9 cellular contexts compared by ENCODE assay signal in genomic region chrX:12988797-12989196, GRCh38. TPM values are rescaled to one million over a fixed set of nuclear protein-coding genes. Genes with fewer than 3 reads are reported as not detected.
A peak's percentile ranks its signal among the peaks of the same experiment; 100 is the strongest.
DNase-seq lines count a peak whose midpoint lies in the region; ATAC-seq, FAIRE-seq and TF ChIP-seq lines count a peak whose summit lies in the region.
"Had no signal": no experiment of that assay in that cellular context is flagged by ENCODE, and none has a peak within 500 bp of the region (broad histone marks: within the 10 kb centered on the region; RNA-seq: fewer than 3 reads in every experiment).

No MANE protein-coding gene starts in this region.

- no peaks in the 10 kb centered on the region for H3K9me2 ChIP-seq in HCT116 (ENCODE audit: insufficient read depth)

- WGBS in small intestine, 3 donors = 24 to 61% (median 47%) methylated on average over 7 of the region's 7 CpGs

- no peak for FAIRE-seq in small intestine (lab: Jason Lieb, UNC)
- FAIRE-seq: H54 had no signal

- DNase-seq in HCT116 (ENCODE audit: low read depth, low spot score) (peak; percentile 60), RKO (ENCODE audit: low spot score) (peak; percentile 46), fibroblast of mammary gland (ENCODE audit: low read depth) (peak; percentile 63), small intestine (peak; percentile 71)
- DNase-seq in activated naive CD4-positive, alpha-beta T cell treated with anti-CD3 and anti-CD28 coated beads, Interleukin-2, amount 50 U/mL, for 16 hours = no peak

- H3K79me2 ChIP-seq in HCT116 (ENCODE audit: insufficient read depth, low read length) = no peaks in the 10 kb centered on the region

- H4K20me1 ChIP-seq in HCT116 (ENCODE audit: insufficient read depth) = no peaks in the 10 kb centered on the region

- CTCF ChIA-PET in HCT116 (lab: Charles Lee) = no interaction called here

- H3K27ac ChIP-seq in HCT116 (ENCODE audit: low read depth, low read length) (peak overlapping the region; percentile 19; the same call in 1 of the 2 replicates), small intestine (ENCODE audit: low read depth in 1 of 2, low read length in 1 of 2) (peak overlapping the region in 1 of 2 donors; percentile 24)

- no peak for TF ChIP-seq RAD21 in HCT116 (IDR thresholded peaks at IDR 0.05; ENCODE audit: low read depth)

- ATAC-seq in HCT116 = peak; percentile 72
- no peak for ATAC-seq in GM18858 (IDR thresholded peaks at IDR 0.05; ENCODE audit: unreplicated experiment)
- ATAC-seq in HG03521 (IDR thresholded peaks at IDR 0.05; ENCODE audit: unreplicated experiment) = no peak

- H3K4me3 ChIP-seq in HCT116 (replicated peaks in 1 of 2; ENCODE audit: low read depth in 1 of 2, low read length in 2 of 2) (peak overlapping the region in 1 of 2 experiments; percentile 32; a peak in 1 of 4 replicates), fibroblast of mammary gland (ENCODE audit: control insufficient read depth, low read depth, low read length) (no peak overlapping the region), small intestine (ENCODE audit: low read depth in 1 of 2, low read length in 2 of 2) (no peak overlapping the region)

- no peak for TF ChIP-seq POLR2A in HCT116 (IDR thresholded peaks at IDR 0.05; ENCODE audit: borderline replicate concordance, extremely low read depth, insufficient read depth, insufficient read length)

- no peak for TF ChIP-seq CTCF in HCT116 (IDR thresholded peaks at IDR 0.05 in 2 of 3, conservative IDR thresholded peaks at IDR 0.05 in 1 of 3; ENCODE audit: borderline replicate concordance in 1 of 3, insufficient read depth in 1 of 3, low read depth in 2 of 3, low read length in 2 of 3)
- no peak for TF ChIP-seq CTCF in fibroblast of mammary gland (conservative IDR thresholded peaks at IDR 0.05; ENCODE audit: control insufficient read depth, insufficient read depth, low read depth, low read length)

- H3K27me3 ChIP-seq in HCT116 (ENCODE audit: insufficient read depth, low read length) = no peaks in the 10 kb centered on the region
- no peaks in the 10 kb centered on the region for H3K27me3 ChIP-seq in small intestine (ENCODE audit: control insufficient read depth in 2 of 2, insufficient read depth in 2 of 2, low read length in 2 of 2)

- H3K4me1 ChIP-seq in HCT116 (ENCODE audit: control insufficient read depth in 1 of 2, insufficient read depth in 2 of 2, low read length in 2 of 2) (peaks cover 20 to 26% of the 10 kb centered on the region in 2 experiments), small intestine (ENCODE audit: control insufficient read depth in 2 of 2, insufficient read depth in 1 of 2, low read depth in 1 of 2, low read length in 1 of 2) (no peaks in the 10 kb centered on the region)

- intact Hi-C loops in HCT116 (cut with micrococcal nuclease) = loop anchor here (10.0 kb wide), 1 partner anchor 116 kb away; no protein-coding TSS in a partner anchor

- POLR2A ChIA-PET in HCT116 (lab: Charles Lee) = no interaction called here

- no peaks in the 10 kb centered on the region for H3K36me3 ChIP-seq in HCT116 (ENCODE audit: control insufficient read depth in 1 of 2, insufficient read depth in 2 of 2, low read length in 2 of 2)
- H3K36me3 ChIP-seq in small intestine (ENCODE audit: control insufficient read depth in 2 of 2, insufficient read depth in 2 of 2, low read length in 2 of 2) = no peaks in the 10 kb centered on the region

- BruUV-seq in HCT116 (replicated peaks; lab: Mats Ljungman, UMichigan) = no TSS peak

- H3K9me3 ChIP-seq in HCT116 (ENCODE audit: control insufficient read depth in 1 of 2, insufficient read depth in 1 of 2, low read depth in 1 of 2, low read length in 2 of 2) (no peaks in the 10 kb centered on the region), small intestine (ENCODE audit: control insufficient read depth, low read depth) (no peaks in the 10 kb centered on the region)

- no peak overlapping the region for H3K9ac ChIP-seq in HCT116 (ENCODE audit: low read length)

- RAD21 ChIA-PET in HCT116 (lab: Charles Lee; ENCODE audit: low non-redundant PET in 1 of 2, low total read pairs in 2 of 2, uncharacterized antibody in 2 of 2, unreplicated experiment in 2 of 2) = no interaction called here

- H3K4me2 ChIP-seq in HCT116 (ENCODE audit: low read length) = peak overlapping the region; percentile 62

- peak overlapping the region; percentile 74 for H2AFZ ChIP-seq in HCT116 (ENCODE audit: low read depth, low read length, poor library complexity, severe bottlenecking)

TF ChIP-seq in HCT116, 20 proteins besides CTCF, POLR2A, EP300 and RAD21:
- TF ChIP-seq, protein P1, sequence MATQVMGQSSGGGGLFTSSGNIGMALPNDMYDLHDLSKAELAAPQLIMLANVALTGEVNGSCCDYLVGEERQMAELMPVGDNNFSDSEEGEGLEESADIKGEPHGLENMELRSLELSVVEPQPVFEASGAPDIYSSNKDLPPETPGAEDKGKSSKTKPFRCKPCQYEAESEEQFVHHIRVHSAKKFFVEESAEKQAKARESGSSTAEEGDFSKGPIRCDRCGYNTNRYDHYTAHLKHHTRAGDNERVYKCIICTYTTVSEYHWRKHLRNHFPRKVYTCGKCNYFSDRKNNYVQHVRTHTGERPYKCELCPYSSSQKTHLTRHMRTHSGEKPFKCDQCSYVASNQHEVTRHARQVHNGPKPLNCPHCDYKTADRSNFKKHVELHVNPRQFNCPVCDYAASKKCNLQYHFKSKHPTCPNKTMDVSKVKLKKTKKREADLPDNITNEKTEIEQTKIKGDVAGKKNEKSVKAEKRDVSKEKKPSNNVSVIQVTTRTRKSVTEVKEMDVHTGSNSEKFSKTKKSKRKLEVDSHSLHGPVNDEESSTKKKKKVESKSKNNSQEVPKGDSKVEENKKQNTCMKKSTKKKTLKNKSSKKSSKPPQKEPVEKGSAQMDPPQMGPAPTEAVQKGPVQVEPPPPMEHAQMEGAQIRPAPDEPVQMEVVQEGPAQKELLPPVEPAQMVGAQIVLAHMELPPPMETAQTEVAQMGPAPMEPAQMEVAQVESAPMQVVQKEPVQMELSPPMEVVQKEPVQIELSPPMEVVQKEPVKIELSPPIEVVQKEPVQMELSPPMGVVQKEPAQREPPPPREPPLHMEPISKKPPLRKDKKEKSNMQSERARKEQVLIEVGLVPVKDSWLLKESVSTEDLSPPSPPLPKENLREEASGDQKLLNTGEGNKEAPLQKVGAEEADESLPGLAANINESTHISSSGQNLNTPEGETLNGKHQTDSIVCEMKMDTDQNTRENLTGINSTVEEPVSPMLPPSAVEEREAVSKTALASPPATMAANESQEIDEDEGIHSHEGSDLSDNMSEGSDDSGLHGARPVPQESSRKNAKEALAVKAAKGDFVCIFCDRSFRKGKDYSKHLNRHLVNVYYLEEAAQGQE (IDR thresholded peaks at IDR 0.05; ENCODE audit: low read depth) = no peak
- TF ChIP-seq ATF3 (IDR thresholded peaks at IDR 0.05) = no peak
- TF ChIP-seq SRF (IDR thresholded peaks at IDR 0.05; ENCODE audit: low read depth) = no peak
- TF ChIP-seq ELF1 (IDR thresholded peaks at IDR 0.05; ENCODE audit: borderline replicate concordance, low read depth) = no peak
- no peak for TF ChIP-seq ZNF274 (IDR thresholded peaks at IDR 0.05; ENCODE audit: low read depth, low read length)
- no peak for TF ChIP-seq EGR1 (IDR thresholded peaks at IDR 0.05; ENCODE audit: low read depth)
- peak; percentile 66 for TF ChIP-seq FOSL1 (IDR thresholded peaks at IDR 0.05; ENCODE audit: low read depth)
- peak; percentile 72 for TF ChIP-seq JUND (IDR thresholded peaks at IDR 0.05)
- TF ChIP-seq MAX (IDR thresholded peaks at IDR 0.05) = no peak
- TF ChIP-seq ZBTB33 (IDR thresholded peaks at IDR 0.05; ENCODE audit: extremely low read depth, insufficient replicate concordance, low read length) = no peak
- TF ChIP-seq EZH2 (IDR thresholded peaks at IDR 0.05) = no peak
- peak; percentile 36; the same call in 1 of the 2 replicates for TF ChIP-seq SP1 (IDR thresholded peaks at IDR 0.05; ENCODE audit: low read depth)
- TF ChIP-seq ZFX (IDR thresholded peaks at IDR 0.05) = no peak
- TF ChIP-seq POLR2AphosphoS5 (IDR thresholded peaks at IDR 0.05; ENCODE audit: low read depth, low read length) = no peak
- TF ChIP-seq SIN3A (IDR thresholded peaks at IDR 0.05; ENCODE audit: low read depth) = no peak
- TF ChIP-seq YY1 (IDR thresholded peaks at IDR 0.05; ENCODE audit: extremely low read depth, insufficient replicate concordance, low read depth, low read length) = no peak
- TF ChIP-seq EZH2phosphoT487 (IDR thresholded peaks at IDR 0.05; ENCODE audit: borderline replicate concordance) = no peak
- TF ChIP-seq CEBPB (IDR thresholded peaks at IDR 0.05; ENCODE audit: low read depth) = no peak
- TF ChIP-seq CBX3 (IDR thresholded peaks at IDR 0.05; ENCODE audit: low read depth) = peak; percentile 59; the same call in 1 of the 2 replicates
- no peak for TF ChIP-seq TCF7L2 (IDR thresholded peaks at IDR 0.05; ENCODE audit: borderline replicate concordance, extremely low read depth, insufficient read depth, insufficient read length)
TF ChIP-seq in HCT116: peak in this region for 4.

RNA-seq across cellular contexts. Expression of gene TMSB4X, which starts 13.9 kb away (rescaled TPM):
- 407 TPM for total RNA-seq in HCT116 (2021; ENCODE audit: unreplicated experiment)
- 702 and 898 TPM in 2 replicates for polyA plus RNA-seq in HCT116 (2012)
- 1,000 to 10,000 TPM; 3,848 to 6,707 (median 4,907) TPM for polyA plus RNA-seq in small intestine

RNA-seq across cellular contexts. Expression of gene FAM9C, which starts 55.6 kb away (rescaled TPM):
- not detected for total RNA-seq in HCT116 (2021; ENCODE audit: unreplicated experiment)
- not detected in 2 replicates for polyA plus RNA-seq in HCT116 (2012)
- not detected for polyA plus RNA-seq in small intestine
- polyA plus RNA-seq: IgD-negative memory B cell had no signal
